12 cellular contexts compared by ENCODE assay signal in genomic region chr19:43634877-43635560, GRCh38. TPM values are rescaled to one million over a fixed set of nuclear protein-coding genes. Genes with fewer than 3 reads are reported as not detected.
A peak's percentile ranks its signal among the peaks of the same experiment; 100 is the strongest.
DNase-seq lines count a peak whose midpoint lies in the region; ATAC-seq and TF ChIP-seq lines count a peak whose summit lies in the region.
"Had no signal": no experiment of that assay in that cellular context is flagged by ENCODE, and none has a peak within 500 bp of the region (broad histone marks: within the 10 kb centered on the region; RNA-seq: fewer than 3 reads in every experiment).

No MANE protein-coding gene starts in this region.

- H3K23ac ChIP-seq in neuronal stem cell (ENCODE audit: low read depth, low read length, poor library complexity), result no peak overlapping the region

- peak overlapping the region; percentile 97 for H2BK120ac ChIP-seq in neuronal stem cell (ENCODE audit: low read depth, low read length)

- H3K14ac ChIP-seq in neuronal stem cell (ENCODE audit: low read length), result no peak overlapping the region

- H3K36me3 ChIP-seq in Panc1 (ENCODE audit: control insufficient read depth, insufficient read depth, low read length) (no peaks in the 10 kb centered on the region; the same call in 1 of the 2 replicates), neuronal stem cell (replicated peaks in 1 of 2; ENCODE audit: control insufficient read depth in 2 of 2, insufficient read depth in 2 of 2, low read length in 2 of 2) (peaks cover 4 to 28% of the 10 kb centered on the region in 2 donors)

- DNase-seq in Ammon's horn (ENCODE audit: low spot score) (peak; percentile 86), Panc1 (ENCODE audit: low read depth, low spot score) (no peak), fibroblast of peridontal ligament (ENCODE audit: extremely low read depth) (peak; percentile 26), neuronal stem cell (ENCODE audit: low spot score) (peak; percentile 75), COLO668 (lab: John Stamatoyannopoulos, UW; ENCODE audit: unreplicated experiment) (no peak)
- DNase-seq: activated naive CD4-positive, alpha-beta T cell treated with anti-CD3 and anti-CD28 coated beads for 36 hours; CD8-positive, alpha-beta memory T cell; foreskin keratinocyte had no signal

- intact Hi-C loops in Panc1 (cut with micrococcal nuclease; ENCODE audit: unreplicated experiment), result no loop called here

- CTCF ChIA-PET in Panc1 (lab: Charles Lee), result no interaction called here

- H2BK12ac ChIP-seq in neuronal stem cell (ENCODE audit: low read length), result peak overlapping the region; percentile 4

- POLR2A ChIA-PET in Panc1 (lab: Charles Lee), result no interaction called here

- no peaks in the 10 kb centered on the region for H3K9me3 ChIP-seq in Panc1 (ENCODE audit: control insufficient read depth, insufficient read depth, low read depth, low read length)
- no peaks in the 10 kb centered on the region for H3K9me3 ChIP-seq in neuronal stem cell (replicated peaks in 1 of 2; ENCODE audit: control insufficient read depth in 2 of 2, insufficient read depth in 1 of 2, low read depth in 1 of 2, low read length in 2 of 2)

- in situ Hi-C loops in Panc1 (cut with HindIII; ENCODE audit: low pct_unique_long_range_greater_than_20kb, low sequenced_read_pairs), result no loop called here

- peak overlapping the region; percentile 68 for H2BK15ac ChIP-seq in neuronal stem cell (ENCODE audit: low read length)

- H2BK5ac ChIP-seq in neuronal stem cell (ENCODE audit: low read length), result peak overlapping the region; percentile 70

- H3K4me3 ChIP-seq in Panc1 (ENCODE audit: low read depth in 2 of 2, low read length in 2 of 2) (peak overlapping the region; percentile 2 to 29; a peak in 2 of 4 replicates), neuronal stem cell (ENCODE audit: low read length in 2 of 2) (peak overlapping the region; percentile 38 to 73)

- peak overlapping the region; percentile 71 for H3K4me2 ChIP-seq in neuronal stem cell (ENCODE audit: insufficient read depth, low read length, poor library complexity, severe bottlenecking)

- H3K4me1 ChIP-seq in Panc1 (ENCODE audit: control insufficient read depth, insufficient read depth, low read length), result peaks cover 3% of the 10 kb centered on the region
- peaks cover 26 to 42% of the 10 kb centered on the region in 2 donors for H3K4me1 ChIP-seq in neuronal stem cell (ENCODE audit: control insufficient read depth in 2 of 2, insufficient read depth in 1 of 2, low read depth in 1 of 2, low read length in 2 of 2)

- H3K9ac ChIP-seq in neuronal stem cell (ENCODE audit: low read depth, low read length, poor library complexity), result peak overlapping the region; percentile 26

- TF ChIP-seq CTCF in Panc1 (IDR thresholded peaks at IDR 0.05), result no peak

- H2AFZ ChIP-seq in neuronal stem cell (ENCODE audit: low read length), result peak overlapping the region; percentile 77

- peaks cover 7% of the 10 kb centered on the region for H3K79me1 ChIP-seq in neuronal stem cell (ENCODE audit: low read depth, low read length)

- H3K27me3 ChIP-seq in Panc1 (ENCODE audit: control insufficient read depth, insufficient read depth, low read length), result peaks cover 4% of the 10 kb centered on the region; the same call in 1 of the 2 replicates
- H3K27me3 ChIP-seq in neuronal stem cell (ENCODE audit: control insufficient read depth in 3 of 3, insufficient read depth in 3 of 3, low read depth in 1 of 3, low read length in 3 of 3), result peaks cover 0 to 1% (median 0%) of the 10 kb centered on the region in 3 experiments

- no TSS peak for BruUV-seq in Panc1 (replicated peaks; lab: Mats Ljungman, UMichigan)

- H2AK5ac ChIP-seq in neuronal stem cell (ENCODE audit: low read depth, low read length), result peak overlapping the region; percentile 80

- H3K27ac ChIP-seq in Panc1 (ENCODE audit: low read length) (peak overlapping the region; percentile 34), neuronal stem cell (replicated peaks; ENCODE audit: low read length) (peak overlapping the region; percentile 94)
- H3K27ac ChIP-seq: foreskin keratinocyte, VCaP had no signal

- no peak overlapping the region for H3K4ac ChIP-seq in neuronal stem cell (ENCODE audit: low read length)

- no peak for ATAC-seq in Panc1
- no peak for ATAC-seq in GM18498 (IDR thresholded peaks at IDR 0.05; ENCODE audit: unreplicated experiment)
- no peak for ATAC-seq in GM21515 (IDR thresholded peaks at IDR 0.05; ENCODE audit: unreplicated experiment)
- no peak for ATAC-seq in HG02678 (IDR thresholded peaks at IDR 0.05; ENCODE audit: unreplicated experiment)

- H4K8ac ChIP-seq in neuronal stem cell (ENCODE audit: low read depth, low read length), result no peak overlapping the region

- peak overlapping the region; percentile 84 for H3K18ac ChIP-seq in neuronal stem cell (ENCODE audit: low read length)

- H4K91ac ChIP-seq in neuronal stem cell (ENCODE audit: low read depth, low read length, poor library complexity), result no peak overlapping the region

- WGBS in neuronal stem cell (ENCODE audit: extremely low coverage in 2 of 2, insufficient read length in 2 of 2, insufficient replicate concordance in 1 of 2), 2 donors, result no CpG with 5 or more reads among the region's 17 CpGs

RNA-seq across cellular contexts. Expression of gene CADM4, which starts 4.6 kb away (rescaled TPM):
- total RNA-seq in Panc1 (2021; ENCODE audit: unreplicated experiment), result 2.7 TPM
- polyA plus RNA-seq in Panc1 (2012; ENCODE audit: insufficient read length), result 8.8 TPM
- 55.1 TPM for polyA plus RNA-seq in neuronal stem cell (2013, experiment 1 of 2)
- 63.7 TPM for polyA plus RNA-seq in neuronal stem cell (2013, experiment 2 of 2)
- polyA plus RNA-seq: CD8-positive, alpha-beta memory T cell had no signal

RNA-seq across cellular contexts. Expression of gene ZNF428, which starts 15.6 kb away (rescaled TPM):
- total RNA-seq in Panc1 (2021; ENCODE audit: unreplicated experiment), result 45.6 TPM
- 88.3 TPM for polyA plus RNA-seq in Panc1 (2012; ENCODE audit: insufficient read length)
- 35.6 TPM for polyA plus RNA-seq in neuronal stem cell (2013, experiment 1 of 2)
- 32.7 TPM for polyA plus RNA-seq in neuronal stem cell (2013, experiment 2 of 2)

RNA-seq across cellular contexts. Expression of gene SRRM5, which starts 23.1 kb away (rescaled TPM):
- total RNA-seq in Panc1 (2021; ENCODE audit: unreplicated experiment), result 0.10 TPM
- 0.22 TPM for polyA plus RNA-seq in Panc1 (2012; ENCODE audit: insufficient read length)
- 0.20 TPM for polyA plus RNA-seq in neuronal stem cell (2013, experiment 1 of 2)
- 0.26 TPM for polyA plus RNA-seq in neuronal stem cell (2013, experiment 2 of 2)

RNA-seq across cellular contexts. Expression of gene PLAUR, which starts 35.0 kb away (rescaled TPM):
- 5.3 TPM for total RNA-seq in Panc1 (2021; ENCODE audit: unreplicated experiment)
- polyA plus RNA-seq in Panc1 (2012; ENCODE audit: insufficient read length), result 6.2 TPM
- 22.9 TPM for polyA plus RNA-seq in neuronal stem cell (2013, experiment 1 of 2)
- 24.0 TPM for polyA plus RNA-seq in neuronal stem cell (2013, experiment 2 of 2)

RNA-seq across cellular contexts. Expression of gene ZNF576, which starts 38.6 kb away (rescaled TPM):
- total RNA-seq in Panc1 (2021; ENCODE audit: unreplicated experiment), result 14.1 TPM
- polyA plus RNA-seq in Panc1 (2012; ENCODE audit: insufficient read length), result 16.5 TPM
- polyA plus RNA-seq in neuronal stem cell (2013, experiment 1 of 2), result 12.5 TPM
- 12.1 TPM for polyA plus RNA-seq in neuronal stem cell (2013, experiment 2 of 2)

Comparison
In these comparisons a context has a peak if more than half of its experiments do, and no peak if none do; other contexts are left out.
1. DNase-seq: peak in Ammon's horn (single experiment), fibroblast of peridontal ligament (single experiment) and neuronal stem cell (single experiment); none in Panc1 (single experiment) and COLO668 (single experiment).